Comparison of ENCODE assay signal across 18 cellular contexts in genomic region chr3:66610548-66610909, GRCh38.
A peak's percentile ranks its signal among the peaks of the same experiment; 100 is the strongest.
DNase-seq lines count a peak whose midpoint lies in the region; ATAC-seq and TF ChIP-seq lines count a peak whose summit lies in the region.
"Had no signal": no experiment of that assay in that cellular context is flagged by ENCODE, and none has a peak within 500 bp of the region (broad histone marks: within the 10 kb centered on the region; RNA-seq: fewer than 3 reads in every experiment).

No MANE protein-coding gene starts in this region.

- H2BK15ac ChIP-seq in IMR-90 (ENCODE audit: low read depth, low read length) = no peak overlapping the region; the same call in 2 of the 3 replicates
- no peak overlapping the region for H2BK15ac ChIP-seq in mesenchymal stem cell (ENCODE audit: low read depth, poor library complexity, severe bottlenecking)

- peak overlapping the region; percentile 71 for H3K27ac ChIP-seq in A673 (ENCODE audit: low read depth, low read length, poor library complexity, severe bottlenecking)
- H3K27ac ChIP-seq in IMR-90 (ENCODE audit: insufficient read depth, low read length) = 0 out of 2 replicates have a peak overlapping the region, but pooled peaks have one; percentile 23
- peak overlapping the region; percentile 71 for H3K27ac ChIP-seq in brain microvascular endothelial cell
- peak overlapping the region; percentile 53 for H3K27ac ChIP-seq in mesenchymal stem cell (ENCODE audit: low read length, poor library complexity, severe bottlenecking)
- H3K27ac ChIP-seq in suprapubic skin = no peak overlapping the region

- no peak for TF ChIP-seq EP300 in suprapubic skin (IDR thresholded peaks at IDR 0.05)

- no TSS peak for BruUV-seq in A673 (replicated peaks; lab: Mats Ljungman, UMichigan)
- BruUV-seq in IMR-90 (replicated peaks; lab: Mats Ljungman, UMichigan) = no TSS peak

- H3K4me1 ChIP-seq in A673 (ENCODE audit: insufficient read depth, low read length, poor library complexity, severe bottlenecking) = peaks cover 18% of the 10 kb centered on the region
- H3K4me1 ChIP-seq in IMR-90 (ENCODE audit: control insufficient read depth, insufficient read depth, low read length) = peaks cover 4% of the 10 kb centered on the region
- peaks cover 7% of the 10 kb centered on the region for H3K4me1 ChIP-seq in mesenchymal stem cell (ENCODE audit: control insufficient read depth, insufficient read depth, low read depth, low read length)
- peaks cover under 1% of the 10 kb centered on the region for H3K4me1 ChIP-seq in suprapubic skin

- H2BK12ac ChIP-seq in mesenchymal stem cell (ENCODE audit: low read length in 2 of 2) = no peak overlapping the region

- H3K27me3 Mint-ChIP-seq in activated CD4-positive, alpha-beta T cell treated with anti-CD3 and anti-CD28 coated beads for 36 hours = no peaks in the 10 kb centered on the region

- H3K9me3 Mint-ChIP-seq in activated CD4-positive, alpha-beta T cell treated with anti-CD3 and anti-CD28 coated beads for 36 hours (ENCODE audit: low read depth) = no peaks in the 10 kb centered on the region

- H3K14ac ChIP-seq in IMR-90 (replicated peaks; ENCODE audit: low read depth, low read length) = 0 out of 2 replicates have a peak overlapping the region, but pooled peaks have one; percentile 3
- no peak overlapping the region for H3K14ac ChIP-seq in mesenchymal stem cell (ENCODE audit: low read length in 2 of 2)

- in situ Hi-C loops in IMR-90 (cut with MboI; ENCODE audit: low sequenced_read_pairs) = no loop called here
- in situ Hi-C loops in brain microvascular endothelial cell (cut with HindIII; ENCODE audit: low pct_ligation_motif_present, low sequenced_read_pairs) = no loop called here

- H2BK5ac ChIP-seq in IMR-90 (ENCODE audit: low read depth, low read length, poor library complexity, severe bottlenecking) = no peak overlapping the region
- H2BK5ac ChIP-seq in mesenchymal stem cell (ENCODE audit: low read depth, low read length, poor library complexity, severe bottlenecking) = no peak overlapping the region

- no peak overlapping the region for H4K5ac ChIP-seq in IMR-90 (ENCODE audit: low read depth, low read length)

- ATAC-seq in IMR-90 (ENCODE audit: low read depth) = no peak
- ATAC-seq in activated CD4-positive, alpha-beta T cell treated with anti-CD3 and anti-CD28 coated beads for 36 hours = no peak
- ATAC-seq: HepG2 had no signal

- TF ChIP-seq CTCF in A673 (conservative IDR thresholded peaks at IDR 0.05; ENCODE audit: low read depth, low read length) (no peak), IMR-90 (conservative IDR thresholded peaks at IDR 0.05; ENCODE audit: low read depth, low read length) (no peak), brain microvascular endothelial cell (IDR thresholded peaks at IDR 0.05; ENCODE audit: low read depth, low read length, missing control alignments) (no peak), suprapubic skin (IDR thresholded peaks at IDR 0.05) (no peak)

- H2BK120ac ChIP-seq in IMR-90 (ENCODE audit: low read depth, low read length) (no peak overlapping the region; the same call in 1 of the 2 replicates), mesenchymal stem cell (ENCODE audit: low read depth, low read length) (no peak overlapping the region)

- WGBS in IMR-90 (ENCODE audit: extremely low coverage in 2 of 2, insufficient read length in 1 of 2), 2 experiments = no CpG with 5 or more reads among the region's 5 CpGs
- 59% methylated on average over 5 of the region's 5 CpGs for WGBS in mesenchymal stem cell
- WGBS in suprapubic skin = 97% methylated on average over 5 of the region's 5 CpGs

- dilution Hi-C loops in IMR-90 (cut with HindIII; ENCODE audit: low sequenced_read_pairs, unreplicated experiment) = no loop called here

- H2AFZ ChIP-seq in IMR-90 (replicated peaks; ENCODE audit: low read length, poor library complexity) (no peak overlapping the region), mesenchymal stem cell (ENCODE audit: low read depth, low read length) (no peak overlapping the region)

- H3K27me3 ChIP-seq in A673 (replicated peaks; ENCODE audit: insufficient read depth, low read depth, low read length, poor library complexity) = no peaks in the 10 kb centered on the region
- H3K27me3 ChIP-seq in IMR-90 (ENCODE audit: control insufficient read depth, insufficient read depth, low read length) = no peaks in the 10 kb centered on the region
- H3K27me3 ChIP-seq in brain microvascular endothelial cell (replicated peaks) = no peaks in the 10 kb centered on the region
- H3K27me3 ChIP-seq in mesenchymal stem cell (ENCODE audit: control insufficient read depth in 1 of 2, insufficient read depth in 1 of 2, low read length in 2 of 2) = no peaks in the 10 kb centered on the region
- no peaks in the 10 kb centered on the region for H3K27me3 ChIP-seq in suprapubic skin

- DNase-seq in A673 (ENCODE audit: low spot score) = no peak
- DNase-seq in IMR-90 = no peak
- DNase-seq in brain microvascular endothelial cell = no peak
- DNase-seq in mesenchymal stem cell = no peak
- DNase-seq in SKM-1 treated with dmso at 0.1 percent for 144 hours (lab: John Stamatoyannopoulos, UW; ENCODE audit: unreplicated experiment) = no peak
- DNase-seq in DMS 273 (lab: John Stamatoyannopoulos, UW; ENCODE audit: unreplicated experiment) = no peak
- no peak for DNase-seq in activated CD4-positive, alpha-beta T cell treated with anti-CD3 and anti-CD28 coated beads for 36 hours
- no peak for DNase-seq in suprapubic skin (ENCODE audit: low spot score in 2 of 2)
- DNase-seq: GF-D8, KG1, NCI-H1930, NCI-H524 treated with DMSO at 0.1 percent for 48 hours, OCI-M1, Right ventricle myocardium superior had no signal

- H3K79me1 ChIP-seq in IMR-90 (ENCODE audit: low read depth in 1 of 2, low read length in 2 of 2) (no peaks in the 10 kb centered on the region), mesenchymal stem cell (replicated peaks; ENCODE audit: low read length, poor library complexity, severe bottlenecking) (no peaks in the 10 kb centered on the region)

- TF ChIP-seq RAD21 in IMR-90 (IDR thresholded peaks at IDR 0.05; ENCODE audit: low read length) = no peak

- H3K4ac ChIP-seq in IMR-90 (ENCODE audit: low read depth, low read length) = no peak overlapping the region
- no peak overlapping the region for H3K4ac ChIP-seq in mesenchymal stem cell (ENCODE audit: low read depth in 1 of 2, low read length in 2 of 2)

- H3K18ac ChIP-seq in IMR-90 (ENCODE audit: low read depth, low read length) = no peak overlapping the region
- no peak overlapping the region for H3K18ac ChIP-seq in mesenchymal stem cell (ENCODE audit: low read depth in 1 of 2, low read length in 2 of 2)

- CTCF ChIA-PET in A673 (lab: Charles Lee) = interaction anchor here (0.7 kb wide), 1 partner anchor 23 kb away, joined by 4 read pairs; no protein-coding TSS in a partner anchor
- CTCF ChIA-PET in IMR-90 (lab: Yijun Ruan, JAX) = no interaction called here
- CTCF ChIA-PET in activated CD4-positive, alpha-beta T cell treated with anti-CD3 and anti-CD28 coated beads for 36 hours (lab: Charles Lee) = no interaction called here

- no peak for TF ChIP-seq POLR2A in IMR-90 (IDR thresholded peaks at IDR 0.05; ENCODE audit: low read depth, low read length)
- TF ChIP-seq POLR2A in suprapubic skin (IDR thresholded peaks at IDR 0.05) = no peak

- H3K36me3 ChIP-seq in A673 (ENCODE audit: insufficient read depth, low read length, poor library complexity, severe bottlenecking) (no peaks in the 10 kb centered on the region), IMR-90 (ENCODE audit: control insufficient read depth, insufficient read depth, low read length) (no peaks in the 10 kb centered on the region), brain microvascular endothelial cell (replicated peaks) (no peaks in the 10 kb centered on the region), mesenchymal stem cell (ENCODE audit: control insufficient read depth in 1 of 2, insufficient read depth in 2 of 2, low read depth in 1 of 2, low read length in 2 of 2) (no peaks in the 10 kb centered on the region), suprapubic skin (no peaks in the 10 kb centered on the region)

- H3K4me3 ChIP-seq in A673 (ENCODE audit: low read depth, low read length, poor library complexity, severe bottlenecking) = no peak overlapping the region
- H3K4me3 ChIP-seq in IMR-90 (ENCODE audit: insufficient read depth, low read depth, low read length) = no peak overlapping the region
- no peak overlapping the region for H3K4me3 ChIP-seq in brain microvascular endothelial cell (ENCODE audit: low read depth, low read length)
- H3K4me3 ChIP-seq in mesenchymal stem cell (ENCODE audit: insufficient read depth in 1 of 2, low read depth in 1 of 2, low read length in 2 of 2) = no peak overlapping the region
- H3K4me3 ChIP-seq in suprapubic skin = no peak overlapping the region
- H3K4me3 ChIP-seq: SK-N-MC had no signal

- H3K23ac ChIP-seq in IMR-90 (ENCODE audit: low read depth, low read length) = no peak overlapping the region
- no peak overlapping the region for H3K23ac ChIP-seq in mesenchymal stem cell (ENCODE audit: low read length in 2 of 2)

- no peaks in the 10 kb centered on the region for H3K9me1 ChIP-seq in IMR-90 (ENCODE audit: insufficient read depth, low read length)

- POLR2A ChIA-PET in A673 (lab: Charles Lee; ENCODE audit: low non-redundant PET) (no interaction called here), IMR-90 (lab: Charles Lee; ENCODE audit: unreplicated experiment) (no interaction called here)
- POLR2A ChIA-PET in activated CD4-positive, alpha-beta T cell treated with anti-CD3 and anti-CD28 coated beads for 36 hours (lab: Charles Lee) = no interaction called here

- H4K91ac ChIP-seq in IMR-90 (ENCODE audit: insufficient read depth, low read depth, low read length) (no peak overlapping the region), mesenchymal stem cell (ENCODE audit: low read length) (no peak overlapping the region)

- H2BK20ac ChIP-seq in IMR-90 (ENCODE audit: low read depth, low read length) = peak overlapping the region; percentile 62; the same call in 1 of the 2 replicates

- no peak overlapping the region for H3K4me3 Mint-ChIP-seq in activated CD4-positive, alpha-beta T cell treated with anti-CD3 and anti-CD28 coated beads for 36 hours
- H3K4me3 Mint-ChIP-seq: B cell, CD14-positive monocyte had no signal

- peak overlapping the region in 1 of 2 experiments; percentile 48; a peak in 2 of 4 replicates for H4K8ac ChIP-seq in IMR-90 (ENCODE audit: low read depth in 2 of 2, low read length in 2 of 2)
- no peak overlapping the region for H4K8ac ChIP-seq in mesenchymal stem cell (ENCODE audit: low read length)

- no peaks in the 10 kb centered on the region for H3K9me3 ChIP-seq in A673 (ENCODE audit: low read depth, low read length, poor library complexity, severe bottlenecking)
- no peaks in the 10 kb centered on the region for H3K9me3 ChIP-seq in IMR-90 (ENCODE audit: control insufficient read depth, insufficient read depth, low read length)
- no peaks in the 10 kb centered on the region for H3K9me3 ChIP-seq in mesenchymal stem cell (ENCODE audit: control insufficient read depth, low read length)
- H3K9me3 ChIP-seq in suprapubic skin = no peaks in the 10 kb centered on the region

- no peaks in the 10 kb centered on the region for H3K36me3 Mint-ChIP-seq in activated CD4-positive, alpha-beta T cell treated with anti-CD3 and anti-CD28 coated beads for 36 hours (ENCODE audit: low read depth)
- H3K36me3 Mint-ChIP-seq: CD14-positive monocyte had no signal

- H3K27ac Mint-ChIP-seq in activated CD4-positive, alpha-beta T cell treated with anti-CD3 and anti-CD28 coated beads for 36 hours = no peak overlapping the region
- H3K27ac Mint-ChIP-seq: B cell, CD14-positive monocyte had no signal

- H2AK5ac ChIP-seq in IMR-90 (ENCODE audit: low read depth, low read length) (no peak overlapping the region), mesenchymal stem cell (ENCODE audit: low read length, severe bottlenecking) (peak overlapping the region; percentile 4)

- H2AK9ac ChIP-seq in IMR-90 (replicated peaks; ENCODE audit: low read depth, low read length, poor library complexity) = no peak overlapping the region

- peaks cover 4% of the 10 kb centered on the region for H3K4me1 Mint-ChIP-seq in activated CD4-positive, alpha-beta T cell treated with anti-CD3 and anti-CD28 coated beads for 36 hours
- H3K4me1 Mint-ChIP-seq: B cell, CD14-positive monocyte had no signal

- no peaks in the 10 kb centered on the region for H4K20me1 ChIP-seq in IMR-90 (ENCODE audit: insufficient read depth, low read length)

- no peak overlapping the region for H3K9ac ChIP-seq in IMR-90 (ENCODE audit: low read depth, low read length)
- no peak overlapping the region for H3K9ac ChIP-seq in mesenchymal stem cell (ENCODE audit: low read length)

- no peak overlapping the region for H3K56ac ChIP-seq in IMR-90 (ENCODE audit: extremely low read depth, insufficient read depth, low read length)

- no peak overlapping the region for H3K4me2 ChIP-seq in IMR-90 (ENCODE audit: low read depth, low read length)
- no peak overlapping the region for H3K4me2 ChIP-seq in mesenchymal stem cell (ENCODE audit: low read length, poor library complexity, severe bottlenecking)

- intact Hi-C loops in A673 (cut with micrococcal nuclease; ENCODE audit: unreplicated experiment) (no loop called here), IMR-90 (cut with micrococcal nuclease) (no loop called here)
- intact Hi-C loops in activated CD4-positive, alpha-beta T cell treated with anti-CD3 and anti-CD28 coated beads for 36 hours (cut with DNase I, micrococcal nuclease) = no loop called here
